Comparison of ENCODE assay signal across 3 cellular contexts in the genomic region with DNA sequence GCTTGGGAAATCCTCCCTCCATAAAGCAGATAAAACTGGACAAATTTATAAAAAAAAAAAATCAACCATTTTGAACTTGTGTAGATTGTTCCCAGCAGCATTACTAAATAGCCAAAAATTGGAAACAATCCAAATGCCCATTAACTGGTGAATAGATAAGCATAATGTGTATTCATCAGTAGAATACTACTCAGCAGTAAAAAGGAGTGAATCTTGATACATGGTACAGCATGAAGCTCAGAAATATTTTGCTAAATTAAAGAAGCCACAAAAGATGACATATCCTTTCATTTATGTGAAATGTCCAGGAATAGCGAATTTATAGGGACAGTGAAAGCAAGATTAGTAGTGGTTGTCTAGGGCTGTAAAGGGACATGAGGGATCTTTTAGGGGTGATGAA.
TF ChIP-seq lines count a peak whose summit lies in the region.

No MANE protein-coding gene starts in this region.

TF ChIP-seq in HEK293, 187 proteins besides CTCF, POLR2A, EP300 and RAD21:
- TF ChIP-seq ZNF146 (tag by site-specific recombination; IDR thresholded peaks at IDR 0.05) (peak; percentile 95), PRDM1 (tag by site-specific recombination; IDR thresholded peaks at IDR 0.05) (peak; percentile 26; the same call in 1 of the 2 replicates), ZBTB48 (tag by site-specific recombination; IDR thresholded peaks at IDR 0.05) (no peak)
TF ChIP-seq in HEK293: peak in this region for 2.

TF ChIP-seq in K562, 482 proteins besides CTCF, POLR2A, EP300 and RAD21:
- TF ChIP-seq, protein P1, sequence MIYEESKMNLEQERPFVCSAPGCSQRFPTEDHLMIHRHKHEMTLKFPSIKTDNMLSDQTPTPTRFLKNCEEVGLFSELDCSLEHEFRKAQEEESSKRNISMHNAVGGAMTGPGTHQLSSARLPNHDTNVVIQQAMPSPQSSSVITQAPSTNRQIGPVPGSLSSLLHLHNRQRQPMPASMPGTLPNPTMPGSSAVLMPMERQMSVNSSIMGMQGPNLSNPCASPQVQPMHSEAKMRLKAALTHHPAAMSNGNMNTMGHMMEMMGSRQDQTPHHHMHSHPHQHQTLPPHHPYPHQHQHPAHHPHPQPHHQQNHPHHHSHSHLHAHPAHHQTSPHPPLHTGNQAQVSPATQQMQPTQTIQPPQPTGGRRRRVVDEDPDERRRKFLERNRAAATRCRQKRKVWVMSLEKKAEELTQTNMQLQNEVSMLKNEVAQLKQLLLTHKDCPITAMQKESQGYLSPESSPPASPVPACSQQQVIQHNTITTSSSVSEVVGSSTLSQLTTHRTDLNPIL (CRISPR knock-in tag; IDR thresholded peaks at IDR 0.05): no peak
- peak; percentile 42 for TF ChIP-seq NFIC (IDR thresholded peaks at IDR 0.05)

TF ChIP-seq in HepG2, 621 proteins besides CTCF, POLR2A, EP300 and RAD21:
- no peak for TF ChIP-seq MYC (CRISPR knock-in tag; IDR thresholded peaks at IDR 0.05; ENCODE audit: borderline replicate concordance)
- TF ChIP-seq, protein P2, sequence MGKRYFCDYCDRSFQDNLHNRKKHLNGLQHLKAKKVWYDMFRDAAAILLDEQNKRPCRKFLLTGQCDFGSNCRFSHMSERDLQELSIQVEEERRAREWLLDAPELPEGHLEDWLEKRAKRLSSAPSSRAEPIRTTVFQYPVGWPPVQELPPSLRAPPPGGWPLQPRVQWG (CRISPR knock-in tag; IDR thresholded peaks at IDR 0.05; ENCODE audit: borderline replicate concordance, low read depth): no peak
- TF ChIP-seq ZNF234 (CRISPR knock-in tag; conservative IDR thresholded peaks at IDR 0.05): no peak
- TF ChIP-seq, protein P3, sequence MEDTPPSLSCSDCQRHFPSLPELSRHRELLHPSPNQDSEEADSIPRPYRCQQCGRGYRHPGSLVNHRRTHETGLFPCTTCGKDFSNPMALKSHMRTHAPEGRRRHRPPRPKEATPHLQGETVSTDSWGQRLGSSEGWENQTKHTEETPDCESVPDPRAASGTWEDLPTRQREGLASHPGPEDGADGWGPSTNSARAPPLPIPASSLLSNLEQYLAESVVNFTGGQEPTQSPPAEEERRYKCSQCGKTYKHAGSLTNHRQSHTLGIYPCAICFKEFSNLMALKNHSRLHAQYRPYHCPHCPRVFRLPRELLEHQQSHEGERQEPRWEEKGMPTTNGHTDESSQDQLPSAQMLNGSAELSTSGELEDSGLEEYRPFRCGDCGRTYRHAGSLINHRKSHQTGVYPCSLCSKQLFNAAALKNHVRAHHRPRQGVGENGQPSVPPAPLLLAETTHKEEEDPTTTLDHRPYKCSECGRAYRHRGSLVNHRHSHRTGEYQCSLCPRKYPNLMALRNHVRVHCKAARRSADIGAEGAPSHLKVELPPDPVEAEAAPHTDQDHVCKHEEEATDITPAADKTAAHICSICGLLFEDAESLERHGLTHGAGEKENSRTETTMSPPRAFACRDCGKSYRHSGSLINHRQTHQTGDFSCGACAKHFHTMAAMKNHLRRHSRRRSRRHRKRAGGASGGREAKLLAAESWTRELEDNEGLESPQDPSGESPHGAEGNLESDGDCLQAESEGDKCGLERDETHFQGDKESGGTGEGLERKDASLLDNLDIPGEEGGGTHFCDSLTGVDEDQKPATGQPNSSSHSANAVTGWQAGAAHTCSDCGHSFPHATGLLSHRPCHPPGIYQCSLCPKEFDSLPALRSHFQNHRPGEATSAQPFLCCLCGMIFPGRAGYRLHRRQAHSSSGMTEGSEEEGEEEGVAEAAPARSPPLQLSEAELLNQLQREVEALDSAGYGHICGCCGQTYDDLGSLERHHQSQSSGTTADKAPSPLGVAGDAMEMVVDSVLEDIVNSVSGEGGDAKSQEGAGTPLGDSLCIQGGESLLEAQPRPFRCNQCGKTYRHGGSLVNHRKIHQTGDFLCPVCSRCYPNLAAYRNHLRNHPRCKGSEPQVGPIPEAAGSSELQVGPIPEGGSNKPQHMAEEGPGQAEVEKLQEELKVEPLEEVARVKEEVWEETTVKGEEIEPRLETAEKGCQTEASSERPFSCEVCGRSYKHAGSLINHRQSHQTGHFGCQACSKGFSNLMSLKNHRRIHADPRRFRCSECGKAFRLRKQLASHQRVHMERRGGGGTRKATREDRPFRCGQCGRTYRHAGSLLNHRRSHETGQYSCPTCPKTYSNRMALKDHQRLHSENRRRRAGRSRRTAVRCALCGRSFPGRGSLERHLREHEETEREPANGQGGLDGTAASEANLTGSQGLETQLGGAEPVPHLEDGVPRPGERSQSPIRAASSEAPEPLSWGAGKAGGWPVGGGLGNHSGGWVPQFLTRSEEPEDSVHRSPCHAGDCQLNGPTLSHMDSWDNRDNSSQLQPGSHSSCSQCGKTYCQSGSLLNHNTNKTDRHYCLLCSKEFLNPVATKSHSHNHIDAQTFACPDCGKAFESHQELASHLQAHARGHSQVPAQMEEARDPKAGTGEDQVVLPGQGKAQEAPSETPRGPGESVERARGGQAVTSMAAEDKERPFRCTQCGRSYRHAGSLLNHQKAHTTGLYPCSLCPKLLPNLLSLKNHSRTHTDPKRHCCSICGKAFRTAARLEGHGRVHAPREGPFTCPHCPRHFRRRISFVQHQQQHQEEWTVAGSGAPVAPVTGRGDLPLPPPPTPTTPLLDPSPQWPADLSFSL (CRISPR knock-in tag; IDR thresholded peaks at IDR 0.05): no peak
- no peak for TF ChIP-seq AKAP8 (CRISPR knock-in tag; IDR thresholded peaks at IDR 0.05)
- TF ChIP-seq ZEB1 (IDR thresholded peaks at IDR 0.05; ENCODE audit: insufficient replicate concordance, low read depth): no peak
- TF ChIP-seq SP1 (IDR thresholded peaks at IDR 0.05): no peak
- TF ChIP-seq SP1 (CRISPR knock-in tag; IDR thresholded peaks at IDR 0.05): no peak
- no peak for TF ChIP-seq TBX2 (CRISPR knock-in tag; IDR thresholded peaks at IDR 0.05; ENCODE audit: borderline replicate concordance)
